8 cellular contexts compared by ENCODE assay signal in genomic region chr9:106862115-106862945, GRCh38. TPM values are rescaled to one million over a fixed set of nuclear protein-coding genes. Genes with fewer than 3 reads are reported as not detected.
A peak's percentile ranks its signal among the peaks of the same experiment; 100 is the strongest.
DNase-seq lines count a peak whose midpoint lies in the region; ATAC-seq and TF ChIP-seq lines count a peak whose summit lies in the region.

No MANE protein-coding gene starts in this region.

- peak overlapping the region; percentile 92 for H3K27ac Mint-ChIP-seq in endodermal cell

- BruUV-seq in A673 (replicated peaks; lab: Mats Ljungman, UMichigan) (no TSS peak), OCI-LY7 (replicated peaks; lab: Mats Ljungman, UMichigan) (no TSS peak)

- intact Hi-C loops in A673 (cut with micrococcal nuclease; ENCODE audit: unreplicated experiment): loop anchor here (5.0 kb wide), 3 partner anchors 60 to 275 kb away; no protein-coding TSS in a partner anchor
- intact Hi-C loops in OCI-LY7 (cut with micrococcal nuclease; ENCODE audit: unreplicated experiment): no loop called here
- intact Hi-C loops in uterus (cut with DNase I; ENCODE audit: low total_unique reads): no loop called here

- H3K79me2 ChIP-seq in OCI-LY7 (ENCODE audit: insufficient read depth, low read depth, low read length): no peaks in the 10 kb centered on the region

- peaks cover 39% of the 10 kb centered on the region for H3K27me3 ChIP-seq in A673 (replicated peaks; ENCODE audit: insufficient read depth, low read depth, low read length, poor library complexity)
- H3K27me3 ChIP-seq in endodermal cell (ENCODE audit: control insufficient read depth, insufficient read depth, low read length, poor library complexity, severe bottlenecking): peaks cover 23% of the 10 kb centered on the region
- peaks cover 74% of the 10 kb centered on the region for H3K27me3 ChIP-seq in mononuclear cell (ENCODE audit: insufficient read depth, low read length)
- no peaks in the 10 kb centered on the region for H3K27me3 ChIP-seq in uterus

- H3K4me1 Mint-ChIP-seq in endodermal cell: peaks cover 32% of the 10 kb centered on the region

- TF ChIP-seq CTCF in A673 (conservative IDR thresholded peaks at IDR 0.05; ENCODE audit: low read depth, low read length) (peak; percentile 36; the same call in 1 of the 2 replicates), GM10248 (IDR thresholded peaks at IDR 0.05; ENCODE audit: control extremely low read depth, extremely low read depth, low read depth, missing control alignments) (peak; percentile 18), OCI-LY7 (conservative IDR thresholded peaks at IDR 0.05; ENCODE audit: low read length) (no peak), endodermal cell (conservative IDR thresholded peaks at IDR 0.05) (peak; percentile 28), uterus (IDR thresholded peaks at IDR 0.05) (no peak)

- POLR2A ChIA-PET in A673 (lab: Charles Lee; ENCODE audit: low non-redundant PET) (no interaction called here), GM10248 (lab: Yijun Ruan, JAX) (no interaction called here), OCI-LY7 (lab: Charles Lee) (no interaction called here)

- 0% methylated on average over 8 to 34 of the region's 37 CpGs for WGBS in endodermal cell (ENCODE audit: insufficient coverage in 1 of 2, insufficient read length in 1 of 2), 2 experiments

- H3K9me3 ChIP-seq in A673 (ENCODE audit: low read depth, low read length, poor library complexity, severe bottlenecking): no peaks in the 10 kb centered on the region
- H3K9me3 ChIP-seq in OCI-LY7 (ENCODE audit: low read length): no peaks in the 10 kb centered on the region
- H3K9me3 ChIP-seq in endodermal cell (ENCODE audit: control insufficient read depth, low read length): no peaks in the 10 kb centered on the region
- H3K9me3 ChIP-seq in mononuclear cell (ENCODE audit: low read depth, low read length): no peaks in the 10 kb centered on the region
- H3K9me3 ChIP-seq in uterus: no peaks in the 10 kb centered on the region

- peaks cover 20% of the 10 kb centered on the region for H3K27me3 Mint-ChIP-seq in endodermal cell (ENCODE audit: insufficient read depth)

- H3K36me3 ChIP-seq in A673 (ENCODE audit: insufficient read depth, low read length, poor library complexity, severe bottlenecking) (no peaks in the 10 kb centered on the region), OCI-LY7 (ENCODE audit: insufficient read depth, low read length) (no peaks in the 10 kb centered on the region), endodermal cell (ENCODE audit: control insufficient read depth, insufficient read depth, low read length) (no peaks in the 10 kb centered on the region), uterus (no peaks in the 10 kb centered on the region)

- no peaks in the 10 kb centered on the region for H4K20me1 ChIP-seq in OCI-LY7 (ENCODE audit: insufficient read depth, low read length)

- H3K27ac ChIP-seq in A673 (ENCODE audit: low read depth, low read length, poor library complexity, severe bottlenecking) (peak overlapping the region; percentile 83), OCI-LY7 (ENCODE audit: low read depth, low read length, poor library complexity, severe bottlenecking) (no peak overlapping the region), endodermal cell (ENCODE audit: low read depth, low read length) (peak overlapping the region; percentile 86), uterus (peak overlapping the region; percentile 91 to 94)

- CTCF ChIA-PET in A673 (lab: Charles Lee) (interaction anchor here (0.7 kb wide), 1 partner anchor 785 kb away, joined by 3 read pairs; no protein-coding TSS in a partner anchor), GM10248 (lab: Yijun Ruan, JAX) (no interaction called here), OCI-LY7 (lab: Charles Lee; ENCODE audit: unreplicated experiment) (no interaction called here)

- H2AFZ ChIP-seq in OCI-LY7 (ENCODE audit: low read length): peak overlapping the region; percentile 51

- 0 out of 2 replicates have a peak, but pooled peaks cover 4% of the 10 kb centered on the region for H3K9me2 ChIP-seq in OCI-LY7 (ENCODE audit: insufficient read depth, low read length)

- H3K4me2 ChIP-seq in OCI-LY7 (ENCODE audit: low read length): peak overlapping the region; percentile 53; the same call in 1 of the 2 replicates

- peak overlapping the region; percentile 92 for H3K4me3 Mint-ChIP-seq in endodermal cell

- H3K4me3 ChIP-seq in A673 (ENCODE audit: low read depth, low read length, poor library complexity, severe bottlenecking): peak overlapping the region; percentile 79
- peak overlapping the region; percentile 39 for H3K4me3 ChIP-seq in OCI-LY7 (ENCODE audit: low read depth, low read length, poor library complexity, severe bottlenecking)
- peak overlapping the region; percentile 97 for H3K4me3 ChIP-seq in endodermal cell (ENCODE audit: low read length)
- peak overlapping the region; percentile 2 for H3K4me3 ChIP-seq in mononuclear cell (ENCODE audit: low read length)
- H3K4me3 ChIP-seq in uterus: peak overlapping the region; percentile 80

- no peak for ATAC-seq in HG03460 (IDR thresholded peaks at IDR 0.05; ENCODE audit: unreplicated experiment)

- no peaks in the 10 kb centered on the region for H3K9me3 Mint-ChIP-seq in endodermal cell

- peak overlapping the region; percentile 56 for H3K9ac ChIP-seq in endodermal cell (ENCODE audit: extremely low read depth, low read length, poor library complexity, severe bottlenecking)

- H3K4me1 ChIP-seq in A673 (ENCODE audit: insufficient read depth, low read length, poor library complexity, severe bottlenecking) (peaks cover 5% of the 10 kb centered on the region), OCI-LY7 (ENCODE audit: insufficient read depth, low read length, poor library complexity, severe bottlenecking) (no peaks in the 10 kb centered on the region), endodermal cell (ENCODE audit: control insufficient read depth, insufficient read depth, low read length) (peaks cover 10% of the 10 kb centered on the region), mononuclear cell (ENCODE audit: insufficient read depth, low read length) (peaks cover 39% of the 10 kb centered on the region), uterus (no peaks in the 10 kb centered on the region)

- H3K36me3 Mint-ChIP-seq in endodermal cell (ENCODE audit: low read depth): peaks cover 5% of the 10 kb centered on the region

- no peak for TF ChIP-seq POLR2A in uterus (IDR thresholded peaks at IDR 0.05)

- peak; percentile 68 for DNase-seq in A673 (ENCODE audit: low spot score)
- DNase-seq in GM10248 (ENCODE audit: extremely low spot score): no peak
- DNase-seq in OCI-LY7 (ENCODE audit: low spot score): no peak
- DNase-seq in endodermal cell: peak; percentile 86
- peak; percentile 39 to 61 for DNase-seq in uterus
- no peak for DNase-seq in middle frontal gyrus (ENCODE audit: extremely low spot score, low spot score)

RNA-seq across cellular contexts. Expression of gene ZNF462, which starts 0.6 kb away (rescaled TPM):
- total RNA-seq in A673 (2021): 38.4 and 40.5 TPM in 2 replicates
- 0.70 and 1.1 TPM in 2 replicates for total RNA-seq in OCI-LY7 (2014; rRNA removed; shearing (Covaris generic))
- 0.35 and 0.88 TPM in 2 replicates for total RNA-seq in OCI-LY7 (2022)
- 10 to 100 TPM; 68.2 to 88.4 TPM for total RNA-seq in endodermal cell
- 37.8 TPM for polyA plus RNA-seq in endodermal cell (2013, experiment 1 of 2)
- polyA plus RNA-seq in endodermal cell (2013, experiment 2 of 2): 41.0 TPM
- 0.42 TPM for total RNA-seq in mononuclear cell
- 100 to 1,000 TPM in 1 of 4 donors, 10 to 100 TPM in 3; 18.2 to 136 (median 60.1) TPM for total RNA-seq in uterus

Comparison
In these comparisons a context has a peak if more than half of its experiments do, and no peak if none do; other contexts are left out.
1. DNase-seq: peak in A673 (single experiment), endodermal cell (single experiment) and uterus (2 of 2); none in GM10248 (single experiment), OCI-LY7 (single experiment) and middle frontal gyrus (single experiment).
2. H3K4me3 ChIP-seq: peak in every context shown above with its lines; median percentile 97 in endodermal cell; 80 in uterus; 79 in A673; 39 in OCI-LY7; 2 in mononuclear cell.
3. CTCF ChIP-seq: peak in A673 (single experiment), GM10248 (single experiment) and endodermal cell (single experiment); none in OCI-LY7 (single experiment) and uterus (0 of 4).
4. RNA of gene ZNF462, which starts 0.6 kb away (total RNA-seq): 68.2 to 88.4 TPM in endodermal cell, 18.2 to 136 TPM in uterus and 38.4 to 40.5 TPM in A673; 0.35 to 1.1 TPM in OCI-LY7 and 0.42 TPM in mononuclear cell (single experiment); every median in the first group is over 4 times any median in the second.